1 cellular context compared by ENCODE assay signal in genomic region chr1:151266821-151267220, GRCh38.
TF ChIP-seq lines count a peak whose summit lies in the region.

No MANE protein-coding gene starts in this region.

TF ChIP-seq in HEK293, 187 proteins besides CTCF, POLR2A, EP300 and RAD21:
- TF ChIP-seq ZNF704 (tag by site-specific recombination; IDR thresholded peaks at IDR 0.05) (no peak), ZNF600 (tag by site-specific recombination; IDR thresholded peaks at IDR 0.05) (peak; percentile 77)
